Comparison of ENCODE assay signal across 16 cellular contexts in the genomic region with DNA sequence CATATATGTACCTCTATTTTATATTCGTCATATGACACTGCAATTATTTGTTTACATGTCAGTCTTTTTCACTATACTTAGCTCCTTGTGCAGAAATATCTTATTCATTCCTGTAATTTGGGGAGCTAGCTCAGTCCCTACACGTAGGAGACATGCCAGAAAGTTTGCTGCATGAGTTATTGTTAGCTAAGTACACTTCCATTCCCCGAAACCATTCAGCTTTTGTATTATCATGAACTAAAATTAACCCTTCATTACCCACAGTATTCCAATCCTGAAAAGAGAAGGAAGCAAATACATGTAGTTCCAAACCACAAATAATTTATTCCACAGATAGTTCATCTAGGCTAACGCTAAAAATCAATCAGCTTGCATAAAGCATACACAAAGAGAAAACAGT.
"Had no signal": no experiment of that assay in that cellular context is flagged by ENCODE, and none has a peak within 500 bp of the region (broad histone marks: within the 10 kb centered on the region; RNA-seq: fewer than 3 reads in every experiment).

No MANE protein-coding gene starts in this region.

- H3K4me1 Mint-ChIP-seq: activated CD8-positive, alpha-beta memory T cell treated with anti-CD3 and anti-CD28 coated beads, Interleukin-2, amount 10 ng/mL, durations not matched to agents 7 days and 5 days had no signal

- H3K9me3 Mint-ChIP-seq: activated T-cell treated with anti-CD3 and anti-CD28 coated beads, Interleukin-2, amount 50 U/mL, for 4 hours; natural killer cell had no signal

- H3K27ac ChIP-seq: coronary artery, epithelial cell of prostate, skin epidermis, tibial nerve had no signal

- DNase-seq: activated CD4-positive, alpha-beta T cell treated with anti-CD3 and anti-CD28 coated beads for 1 hour; activated CD4-positive, alpha-beta T cell treated with anti-CD3 and anti-CD28 coated beads, Interleukin-2, amount 50 U/mL, for 48 hours; activated CD8-positive, alpha-beta memory T cell treated with anti-CD3 and anti-CD28 coated beads, Interleukin-2, amount 10 ng/mL, durations not matched to agents 7 days and 5 days; activated effector memory CD4-positive, alpha-beta T cell treated with anti-CD3 and anti-CD28 coated beads, Interleukin-2, amount 50 U/mL, for 16 hours; activated T-cell treated with anti-CD3 and anti-CD28 coated beads, Interleukin-2, amount 50 U/mL, for 4 hours; effector CD8-positive, alpha-beta T cell; hypothalamus; kidney glomerular epithelial cell; natural killer cell; SW 1271 had no signal

- H3K9me3 ChIP-seq: tibial nerve had no signal

- H3K27ac Mint-ChIP-seq: activated CD8-positive, alpha-beta memory T cell treated with anti-CD3 and anti-CD28 coated beads, Interleukin-2, amount 10 ng/mL, durations not matched to agents 7 days and 5 days; activated naive CD8-positive, alpha-beta T cell; natural killer cell had no signal

- H3K4me3 Mint-ChIP-seq: activated CD8-positive, alpha-beta memory T cell treated with anti-CD3 and anti-CD28 coated beads, Interleukin-2, amount 10 ng/mL, durations not matched to agents 7 days and 5 days; activated naive CD8-positive, alpha-beta T cell; activated T-cell treated with anti-CD3 and anti-CD28 coated beads, Interleukin-2, amount 50 U/mL, for 4 hours; natural killer cell had no signal

- H3K27me3 Mint-ChIP-seq: activated CD8-positive, alpha-beta memory T cell treated with anti-CD3 and anti-CD28 coated beads, Interleukin-2, amount 10 ng/mL, durations not matched to agents 7 days and 5 days; activated naive CD8-positive, alpha-beta T cell had no signal

- H3K27me3 ChIP-seq: tibial nerve had no signal

- H3K4me3 ChIP-seq: coronary artery, lung, skin epidermis, tibial nerve had no signal
